Comparison of ENCODE assay signal across 27 cellular contexts in the genomic region with DNA sequence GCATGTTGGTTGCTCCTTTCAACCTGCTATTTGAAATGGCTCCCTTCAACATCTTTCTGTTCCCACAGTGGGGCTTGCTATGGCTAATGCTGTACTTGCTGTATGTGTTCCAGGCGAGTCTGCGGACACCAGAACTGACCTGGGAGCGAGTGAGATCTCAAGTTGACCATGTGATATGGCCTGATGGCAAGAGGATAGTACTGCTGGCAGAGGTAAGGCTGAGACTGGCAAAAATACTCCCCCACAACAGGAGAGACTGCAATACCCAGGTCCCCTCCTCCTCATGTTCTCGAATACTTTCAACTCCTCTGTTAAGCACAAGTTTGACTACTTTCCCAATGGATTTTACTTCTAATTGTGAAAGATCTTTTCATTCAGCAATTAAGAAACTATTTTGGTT.
"Had no signal": no experiment of that assay in that cellular context is flagged by ENCODE, and none has a peak within 500 bp of the region (broad histone marks: within the 10 kb centered on the region; RNA-seq: fewer than 3 reads in every experiment).

No MANE protein-coding gene starts in this region.

- DNase-seq: hippocampal formation; kidney glomerular epithelial cell; left cardiac atrium; mesendoderm; naive B cell; natural killer cell; nephron progenitor cell; occipital lobe; small intestine; spleen; stimulated activated CD4-positive, alpha-beta T cell treated with anti-CD3 and anti-CD28 coated beads, Interleukin-4, amount 100 ng/mL, for 24 hours; stimulated activated naive CD4-positive, alpha-beta T cell; tibial artery; trophoblast cell; upper lobe of right lung had no signal

- H3K9me3 ChIP-seq: neutrophil, right atrium auricular region, spleen, suprapubic skin, thoracic aorta, tibial artery, upper lobe of right lung had no signal

- FAIRE-seq: keratinocyte, small intestine, urothelium cell line had no signal

- H3K27me3 ChIP-seq: neural progenitor cell, neutrophil, right atrium auricular region, spleen, suprapubic skin, tibial artery, upper lobe of right lung had no signal

- H3K36me3 ChIP-seq: neural progenitor cell, right atrium auricular region had no signal

- H3K27ac ChIP-seq: neural progenitor cell, neutrophil, parathyroid adenoma, spleen, suprapubic skin, thoracic aorta, tibial artery, upper lobe of right lung had no signal

- ATAC-seq: left lobe of liver; natural killer cell; sciatic nerve; stimulated activated effector memory CD8-positive, alpha-beta T cell treated with anti-CD3 and anti-CD28 coated beads, Interleukin-12 subunit alpha, Interleukin-12 subunit beta, amount 100 ng/mL, for 72 hours; upper lobe of right lung had no signal

- H3K4me3 ChIP-seq: lung, neural progenitor cell, right atrium auricular region, spleen, suprapubic skin, thoracic aorta, tibial artery, upper lobe of right lung had no signal

- H3K4me1 ChIP-seq: neural progenitor cell, parathyroid adenoma, right atrium auricular region, spleen, suprapubic skin, upper lobe of right lung had no signal
